1 cellular context compared by ENCODE assay signal in genomic region chr7:69598487-69599148, GRCh38.
TF ChIP-seq lines count a peak whose summit lies in the region.

No MANE protein-coding gene starts in this region.

TF ChIP-seq in GM12878, 131 proteins besides CTCF, POLR2A, EP300 and RAD21 (continued from another document):
- TF ChIP-seq BRCA1 (IDR thresholded peaks at IDR 0.05; ENCODE audit: low read depth, low read length): no peak
- no peak for TF ChIP-seq RFX5 (IDR thresholded peaks at IDR 0.05; ENCODE audit: low read depth, low read length)
- TF ChIP-seq STAT3 (IDR thresholded peaks at IDR 0.05; ENCODE audit: low read depth, low read length): no peak
- TF ChIP-seq MTA2 (IDR thresholded peaks at IDR 0.05; ENCODE audit: low read depth): no peak
- no peak for TF ChIP-seq CHD1 (IDR thresholded peaks at IDR 0.05; ENCODE audit: low read depth, low read length)
- peak; percentile 76 for TF ChIP-seq GATAD2B (conservative IDR thresholded peaks at IDR 0.05; ENCODE audit: low read depth)
- 0 out of 2 replicates have a peak, but pooled peaks have one; percentile 13 for TF ChIP-seq NR2F1 (conservative IDR thresholded peaks at IDR 0.05)
- TF ChIP-seq NFYA (IDR thresholded peaks at IDR 0.05; ENCODE audit: borderline replicate concordance, low read depth, low read length): no peak
- peak; percentile 30; the same call in 1 of the 2 replicates for TF ChIP-seq EED (IDR thresholded peaks at IDR 0.05; ENCODE audit: low read depth)
- peak; percentile 78; the same call in 1 of the 2 replicates for TF ChIP-seq SMARCA5 (IDR thresholded peaks at IDR 0.05)
- no peak for TF ChIP-seq SMC3 (IDR thresholded peaks at IDR 0.05; ENCODE audit: borderline replicate concordance, low read length)
- no peak for TF ChIP-seq PAX5 (IDR thresholded peaks at IDR 0.05; ENCODE audit: borderline replicate concordance, low read depth, low read length)
- TF ChIP-seq IKZF1 (conservative IDR thresholded peaks at IDR 0.05): peak; percentile 55
- no peak for TF ChIP-seq CBX5 (IDR thresholded peaks at IDR 0.05; ENCODE audit: low read depth)
- TF ChIP-seq PML (IDR thresholded peaks at IDR 0.05; ENCODE audit: low read length): no peak
- TF ChIP-seq LARP7 (IDR thresholded peaks at IDR 0.05): peak; percentile 85
- no peak for TF ChIP-seq HCFC1 (IDR thresholded peaks at IDR 0.05; ENCODE audit: low read length)
- peak; percentile 20; the same call in 1 of the 2 replicates for TF ChIP-seq MLLT1 (IDR thresholded peaks at IDR 0.05)
- 0 out of 2 replicates have a peak, but pooled peaks have one; percentile 22 for TF ChIP-seq ZNF217 (IDR thresholded peaks at IDR 0.05)
- TF ChIP-seq EGR1 (IDR thresholded peaks at IDR 0.05; ENCODE audit: borderline replicate concordance in 1 of 2, low read depth in 2 of 2, low read length in 2 of 2): no peak
- no peak for TF ChIP-seq BHLHE40 (IDR thresholded peaks at IDR 0.05; ENCODE audit: borderline replicate concordance in 1 of 2, low read depth in 2 of 2, low read length in 1 of 2)
- no peak for TF ChIP-seq RELA (IDR thresholded peaks at IDR 0.05; ENCODE audit: borderline replicate concordance, partially characterized antibody)
- no peak for TF ChIP-seq NR2C2 (IDR thresholded peaks at IDR 0.05; ENCODE audit: borderline replicate concordance, control insufficient read depth, insufficient read length, low read depth)
- TF ChIP-seq SKIL (IDR thresholded peaks at IDR 0.05; ENCODE audit: low read depth, poor library complexity, severe bottlenecking): no peak
- no peak for TF ChIP-seq MYC (IDR thresholded peaks at IDR 0.05; ENCODE audit: insufficient read depth, insufficient read length, insufficient replicate concordance, low read length, severe bottlenecking)
- TF ChIP-seq NKRF (conservative IDR thresholded peaks at IDR 0.05): peak; percentile 76
- no peak for TF ChIP-seq NR2C1 (IDR thresholded peaks at IDR 0.05)
- TF ChIP-seq BACH1 (IDR thresholded peaks at IDR 0.05; ENCODE audit: borderline replicate concordance): peak; percentile 80; the same call in 1 of the 2 replicates
- no peak for TF ChIP-seq PRDM15 (CRISPR knock-in tag; IDR thresholded peaks at IDR 0.05)
- peak; percentile 43; the same call in 1 of the 2 replicates for TF ChIP-seq DPF2 (IDR thresholded peaks at IDR 0.05)
- peak in 1 of 2 experiments; percentile 33; a peak in 2 of 4 replicates for TF ChIP-seq IKZF2 (IDR thresholded peaks at IDR 0.05)
- TF ChIP-seq E2F4 (IDR thresholded peaks at IDR 0.05; ENCODE audit: low read depth, low read length): no peak
- no peak for TF ChIP-seq PBX3 (IDR thresholded peaks at IDR 0.05; ENCODE audit: insufficient replicate concordance, low read depth, low read length)
- no peak for TF ChIP-seq CHD2 (IDR thresholded peaks at IDR 0.05; ENCODE audit: borderline replicate concordance, low read depth, low read length)
